9 cellular contexts compared by ENCODE assay signal in genomic region chr2:234677758-234678538, GRCh38.
DNase-seq lines count a peak whose midpoint lies in the region; ATAC-seq and TF ChIP-seq lines count a peak whose summit lies in the region.
"Had no signal": no experiment of that assay in that cellular context is flagged by ENCODE, and none has a peak within 500 bp of the region (broad histone marks: within the 10 kb centered on the region; RNA-seq: fewer than 3 reads in every experiment).

No MANE protein-coding gene starts in this region.

- peaks cover 25 to 30% of the 10 kb centered on the region in 2 donors for H3K4me1 ChIP-seq in neuronal stem cell (ENCODE audit: control insufficient read depth in 2 of 2, insufficient read depth in 1 of 2, low read depth in 1 of 2, low read length in 2 of 2)

- H3K27me3 ChIP-seq in MG63 (no peaks in the 10 kb centered on the region), neuronal stem cell (ENCODE audit: control insufficient read depth in 3 of 3, insufficient read depth in 3 of 3, low read depth in 1 of 3, low read length in 3 of 3) (no peaks in the 10 kb centered on the region)
- H3K27me3 ChIP-seq: suprapubic skin had no signal

- no peak overlapping the region for H2BK5ac ChIP-seq in neuronal stem cell (ENCODE audit: low read length)

- H4K91ac ChIP-seq in neuronal stem cell (ENCODE audit: low read depth, low read length, poor library complexity): no peak overlapping the region

- no peak overlapping the region for H3K4me2 ChIP-seq in neuronal stem cell (ENCODE audit: insufficient read depth, low read length, poor library complexity, severe bottlenecking)
- H3K4me2 ChIP-seq: KMS-11 had no signal

- peak overlapping the region; percentile 38 for H2AK5ac ChIP-seq in neuronal stem cell (ENCODE audit: low read depth, low read length)

- peaks cover 2% of the 10 kb centered on the region for H3K79me1 ChIP-seq in neuronal stem cell (ENCODE audit: low read depth, low read length)

- H3K23ac ChIP-seq in neuronal stem cell (ENCODE audit: low read depth, low read length, poor library complexity): no peak overlapping the region

- H3K36me3 ChIP-seq in MG63 (no peaks in the 10 kb centered on the region), neuronal stem cell (replicated peaks in 1 of 2; ENCODE audit: control insufficient read depth in 2 of 2, insufficient read depth in 2 of 2, low read length in 2 of 2) (no peaks in the 10 kb centered on the region)
- H3K36me3 ChIP-seq: suprapubic skin had no signal

- peak overlapping the region; percentile 3 for H2BK120ac ChIP-seq in neuronal stem cell (ENCODE audit: low read depth, low read length)

- WGBS in neuronal stem cell (ENCODE audit: extremely low coverage in 2 of 2, insufficient read length in 2 of 2, insufficient replicate concordance in 1 of 2), 2 donors: no CpG with 5 or more reads among the region's 6 CpGs

- H4K8ac ChIP-seq in neuronal stem cell (ENCODE audit: low read depth, low read length): no peak overlapping the region

- DNase-seq in ELR (ENCODE audit: low read depth): peak; percentile 77
- peak; percentile 13 for DNase-seq in MG63
- peak; percentile 54 for DNase-seq in choroid plexus epithelial cell (ENCODE audit: low read depth)
- DNase-seq in neuronal stem cell (ENCODE audit: low spot score): no peak
- DNase-seq in GF-D8 (lab: John Stamatoyannopoulos, UW): no peak
- DNase-seq in middle frontal gyrus (ENCODE audit: extremely low spot score, low spot score): no peak

- no peak for ATAC-seq in GM18909 (IDR thresholded peaks at IDR 0.05; ENCODE audit: poor library complexity, unreplicated experiment)

- no peak for TF ChIP-seq CTCF in choroid plexus epithelial cell (conservative IDR thresholded peaks at IDR 0.05; ENCODE audit: low read depth, low read length)

- peak overlapping the region; percentile 18 for H3K4ac ChIP-seq in neuronal stem cell (ENCODE audit: low read length)

- no peak overlapping the region for H2BK15ac ChIP-seq in neuronal stem cell (ENCODE audit: low read length)

- H3K9me3 ChIP-seq in MG63 (no peaks in the 10 kb centered on the region), neuronal stem cell (replicated peaks in 1 of 2; ENCODE audit: control insufficient read depth in 2 of 2, insufficient read depth in 1 of 2, low read depth in 1 of 2, low read length in 2 of 2) (peaks cover 6 to 21% of the 10 kb centered on the region in 2 donors)
- H3K9me3 ChIP-seq: suprapubic skin had no signal

- H2BK12ac ChIP-seq in neuronal stem cell (ENCODE audit: low read length): peak overlapping the region; percentile 42

- H3K4me3 ChIP-seq in MG63: no peak overlapping the region
- no peak overlapping the region for H3K4me3 ChIP-seq in choroid plexus epithelial cell (ENCODE audit: low read depth, low read length)
- no peak overlapping the region for H3K4me3 ChIP-seq in neuronal stem cell (ENCODE audit: low read length in 2 of 2)
- H3K4me3 ChIP-seq: suprapubic skin had no signal

- H3K18ac ChIP-seq in neuronal stem cell (ENCODE audit: low read length): peak overlapping the region; percentile 32

- no peak overlapping the region for H3K14ac ChIP-seq in neuronal stem cell (ENCODE audit: low read length)

- no peak overlapping the region for H3K9ac ChIP-seq in neuronal stem cell (ENCODE audit: low read depth, low read length, poor library complexity)
- H3K9ac ChIP-seq: KMS-11 had no signal

- no peak overlapping the region for H2AFZ ChIP-seq in neuronal stem cell (ENCODE audit: low read length)

- peak overlapping the region; percentile 12 for H3K27ac ChIP-seq in neuronal stem cell (replicated peaks; ENCODE audit: low read length)
- H3K27ac ChIP-seq: KMS-11, suprapubic skin had no signal

Comparison
In these comparisons a context has a peak if more than half of its experiments do, and no peak if none do; other contexts are left out.
1. DNase-seq: peak in ELR (single experiment), MG63 (single experiment) and choroid plexus epithelial cell (single experiment); none in neuronal stem cell (single experiment), GF-D8 (single experiment) and middle frontal gyrus (single experiment).